Comparison of ENCODE assay signal across 1 cellular context in genomic region chr14:32090686-32091085, GRCh38.
A peak's percentile ranks its signal among the peaks of the same experiment; 100 is the strongest.
TF ChIP-seq lines count a peak whose summit lies in the region.

No MANE protein-coding gene starts in this region.

TF ChIP-seq in HepG2, 621 proteins besides CTCF, POLR2A, EP300 and RAD21 (continued from another document):
- TF ChIP-seq ATM (IDR thresholded peaks at IDR 0.05; ENCODE audit: borderline replicate concordance): no peak
- 0 out of 4 replicates have a peak, but pooled peaks of 1 of the 2 experiments have one; percentile 15 for TF ChIP-seq MAFK (conservative IDR thresholded peaks at IDR 0.05 in 1 of 2, IDR thresholded peaks at IDR 0.05 in 1 of 2; ENCODE audit: low read length in 2 of 2)
- TF ChIP-seq ETV5 (CRISPR knock-in tag; IDR thresholded peaks at IDR 0.05; ENCODE audit: borderline replicate concordance): no peak
- no peak for TF ChIP-seq HOXD1 (CRISPR knock-in tag; IDR thresholded peaks at IDR 0.05)
- no peak for TF ChIP-seq HDAC6 (IDR thresholded peaks at IDR 0.05; ENCODE audit: low read depth, low read length)
